ENCODE assay signal across 8 cellular contexts in genomic region chr10:79069325-79070090, GRCh38. TPM values are rescaled to one million over a fixed set of nuclear protein-coding genes. Genes with fewer than 3 reads are reported as not detected.
A peak's percentile ranks its signal among the peaks of the same experiment; 100 is the strongest.
DNase-seq lines count a peak whose midpoint lies in the region; ATAC-seq and TF ChIP-seq lines count a peak whose summit lies in the region.

No MANE protein-coding gene starts in this region.

- ATAC-seq in HG02870 (IDR thresholded peaks at IDR 0.05; ENCODE audit: unreplicated experiment) (peak; percentile 13), PC-3 (peak; percentile 4)

- peak overlapping the region; percentile 2; the same call in 1 of the 2 replicates for H2AFZ ChIP-seq in PC-3 (ENCODE audit: low read length)

- no peak overlapping the region for H3K27ac ChIP-seq in PC-3 (ENCODE audit: low read length)
- peak overlapping the region; percentile 99 for H3K27ac ChIP-seq in left ventricle myocardium inferior (replicated peaks)

- intact Hi-C loops in PC-3 (cut with micrococcal nuclease) = loop anchor here (2.0 to 10.0 kb wide), 12 partner anchors 35 to 1041 kb away; partner anchors contain the start of genes POLR3A, TMEM254 and ZCCHC24
- intact Hi-C loops in left ventricle myocardium inferior (cut with micrococcal nuclease) = loop anchor here (5.0 to 10.0 kb wide), 3 partner anchors 78 to 123 kb away; no protein-coding TSS in a partner anchor

- H3K36me3 ChIP-seq in PC-3 (ENCODE audit: low read depth, low read length) (no peaks in the 10 kb centered on the region), adipocyte (ENCODE audit: control insufficient read depth, insufficient read depth, low read length, severe bottlenecking) (no peaks in the 10 kb centered on the region), left ventricle myocardium inferior (no peaks in the 10 kb centered on the region)

- H3K9me3 ChIP-seq in PC-3 (ENCODE audit: low read length) (no peaks in the 10 kb centered on the region), adipocyte (ENCODE audit: control insufficient read depth, low read length) (no peaks in the 10 kb centered on the region), left ventricle myocardium inferior (replicated peaks) (no peaks in the 10 kb centered on the region)

- no peaks in the 10 kb centered on the region for H3K27me3 ChIP-seq in PC-3 (ENCODE audit: low read length)
- no peaks in the 10 kb centered on the region for H3K27me3 ChIP-seq in adipocyte (replicated peaks; ENCODE audit: control insufficient read depth, insufficient read depth, low read length)
- H3K27me3 ChIP-seq in left ventricle myocardium inferior (ENCODE audit: low read depth) = no peaks in the 10 kb centered on the region

- H3K4me1 ChIP-seq in PC-3 (ENCODE audit: insufficient read depth, low read length) (peaks cover 42% of the 10 kb centered on the region), adipocyte (ENCODE audit: control insufficient read depth, insufficient read depth, low read length) (peaks cover 33% of the 10 kb centered on the region), left ventricle myocardium inferior (peaks cover 73% of the 10 kb centered on the region)

- H3F3A ChIP-seq in PC-3 (ENCODE audit: low read length, unreplicated experiment) = no peaks in the 10 kb centered on the region

- peaks cover 34% of the 10 kb centered on the region for H4K20me1 ChIP-seq in PC-3 (ENCODE audit: low read length)

- no TSS peak for BruUV-seq in PC-3 (replicated peaks; lab: Mats Ljungman, UMichigan)

- peak overlapping the region; percentile 45 for H3K9ac ChIP-seq in PC-3 (ENCODE audit: low read length)
- peak overlapping the region; percentile 96 for H3K9ac ChIP-seq in adipocyte (ENCODE audit: low read length)

- POLR2A ChIA-PET in PC-3 (lab: Charles Lee; ENCODE audit: unreplicated experiment) = interaction anchor here (0.6 to 2.2 kb wide), 4 partner anchors 54 to 100 kb away, joined by 3 to 9 read pairs (median 3); no protein-coding TSS in a partner anchor

- H3K4me2 ChIP-seq in PC-3 (ENCODE audit: low read length) = peak overlapping the region; percentile 80

- no peaks in the 10 kb centered on the region for H3K9me2 ChIP-seq in PC-3 (replicated peaks; ENCODE audit: low read length)

- DNase-seq in DMS 273 (lab: John Stamatoyannopoulos, UW; ENCODE audit: unreplicated experiment) = peak; percentile 67
- DNase-seq in DMS 273 treated with DMSO at 0.1 percent for 48 hours (lab: John Stamatoyannopoulos, UW) = no peak
- peak; percentile 83 for DNase-seq in PC-3
- peak; percentile 82 for DNase-seq in adipocyte (ENCODE audit: low read depth)
- peak; percentile 67 for DNase-seq in left ventricle myocardium inferior
- DNase-seq in retina = peak; percentile 81
- no peak for DNase-seq in NCI-H1436 treated with DMSO at 0.1 percent for 48 hours (lab: John Stamatoyannopoulos, UW)

- CTCF ChIA-PET in PC-3 (lab: Charles Lee) = interaction anchor here (0.6 to 4.1 kb wide), 4 partner anchors 57 to 126 kb away, joined by 3 to 36 read pairs (median 14); no protein-coding TSS in a partner anchor

- H3K79me2 ChIP-seq in PC-3 (ENCODE audit: low read length) = peaks cover 52% of the 10 kb centered on the region

- H3K4me3 ChIP-seq in PC-3 (ENCODE audit: low read length) = peak overlapping the region; percentile 66
- peak overlapping the region; percentile 95 for H3K4me3 ChIP-seq in adipocyte (ENCODE audit: low read length)
- H3K4me3 ChIP-seq in left ventricle myocardium inferior = peak overlapping the region; percentile 89

- peak; percentile 28; the same call in 1 of the 2 replicates for TF ChIP-seq CTCF in PC-3 (conservative IDR thresholded peaks at IDR 0.05; ENCODE audit: low read depth, low read length)
- TF ChIP-seq CTCF in left ventricle myocardium inferior (IDR thresholded peaks at IDR 0.05; ENCODE audit: borderline replicate concordance) = peak; percentile 23

RNA-seq across cellular contexts. Expression of gene ZMIZ1, which starts 0.7 kb away (rescaled TPM):
- 55.4 and 84.2 TPM in 2 replicates for total RNA-seq in PC-3 (2014; rRNA removed)
- total RNA-seq in left ventricle myocardium inferior = 55.9 TPM

Comparison
In these comparisons a context has a peak if more than half of its experiments do, and no peak if none do; other contexts are left out.
1. DNase-seq: peak in DMS 273 (single experiment), PC-3 (single experiment), adipocyte (single experiment), left ventricle myocardium inferior (single experiment) and retina (single experiment); none in DMS 273 treated with DMSO at 0.1 percent for 48 hours (single experiment) and NCI-H1436 treated with DMSO at 0.1 percent for 48 hours (single experiment).
2. Peak in every context shown above with its lines, with median percentiles within 50 percentile points of each other: H3K4me3 ChIP-seq.